Comparison of ENCODE assay signal across 23 cellular contexts in genomic region chr17:70499067-70499786, GRCh38.
DNase-seq lines count a peak whose midpoint lies in the region; ATAC-seq and TF ChIP-seq lines count a peak whose summit lies in the region.
"Had no signal": no experiment of that assay in that cellular context is flagged by ENCODE, and none has a peak within 500 bp of the region (broad histone marks: within the 10 kb centered on the region; RNA-seq: fewer than 3 reads in every experiment).

No MANE protein-coding gene starts in this region.

- DNase-seq in NCI-H82 (lab: John Stamatoyannopoulos, UW) (peak; percentile 12), NCI-H82 treated with DMSO at 0.1 percent for 48 hours (lab: John Stamatoyannopoulos, UW; ENCODE audit: unreplicated experiment) (no peak), SKM-1 treated with dmso at 0.1 percent for 144 hours (lab: John Stamatoyannopoulos, UW; ENCODE audit: unreplicated experiment) (peak; percentile 50), hepatocyte (ENCODE audit: low spot score) (no peak), retina (peak; percentile 6), cerebellar cortex (ENCODE audit: low spot score) (no peak), A172 (ENCODE audit: low spot score) (no peak)
- DNase-seq: activated CD4-positive, alpha-beta memory T cell treated with anti-CD3 and anti-CD28 coated beads, Interleukin-2, amount 10 ng/mL, durations not matched to agents 7 days and 5 days; adrenal gland; brain microvascular endothelial cell; cortex of kidney; heart right ventricle; MG63; NCI-H146; NCI-H2171; NCI-H524; T-helper 2 cell; tibial artery had no signal

- no peak for TF ChIP-seq CTCF in hepatocyte (IDR thresholded peaks at IDR 0.05; ENCODE audit: poor library complexity)

- no peak overlapping the region for H3K4me3 ChIP-seq in hepatocyte
- H3K4me3 ChIP-seq: adrenal gland, heart right ventricle, K562, MG63, SJSA1, tibial artery had no signal

- no peaks in the 10 kb centered on the region for H3K27me3 ChIP-seq in hepatocyte
- H3K27me3 ChIP-seq: adrenal gland, brain microvascular endothelial cell, heart right ventricle, MG63, SJSA1, tibial artery had no signal

- no peaks in the 10 kb centered on the region for H3K36me3 ChIP-seq in hepatocyte (replicated peaks; ENCODE audit: insufficient read depth, low read depth)
- H3K36me3 ChIP-seq: adrenal gland, brain microvascular endothelial cell, heart right ventricle, MG63, SJSA1, tibial artery had no signal

- H3K79me2 ChIP-seq in hepatocyte, result no peaks in the 10 kb centered on the region

- H2AFZ ChIP-seq in hepatocyte, result no peak overlapping the region

- no peaks in the 10 kb centered on the region for H4K20me1 ChIP-seq in hepatocyte (ENCODE audit: insufficient read depth, poor library complexity, severe bottlenecking)

- WGBS in hepatocyte (ENCODE audit: low lambda C conversion rate, missing lambda C conversion rate), result 40% methylated on average over 2 of the region's 2 CpGs

- H3K9me2 ChIP-seq in hepatocyte (replicated peaks; ENCODE audit: insufficient read depth), result no peaks in the 10 kb centered on the region

- H3K9me3 ChIP-seq in hepatocyte (ENCODE audit: low read depth), result no peaks in the 10 kb centered on the region
- H3K9me3 ChIP-seq: adrenal gland, heart right ventricle, MG63, SJSA1, tibial artery had no signal

- peaks cover 5% of the 10 kb centered on the region for H3K4me1 ChIP-seq in hepatocyte (ENCODE audit: insufficient read depth)
- H3K4me1 ChIP-seq: adrenal gland, SJSA1, tibial artery had no signal

- no peak for ATAC-seq in HG02763 (IDR thresholded peaks at IDR 0.05; ENCODE audit: unreplicated experiment)
- ATAC-seq: K562, left lobe of liver, WTC11 had no signal

- peak overlapping the region; percentile 10 for H3K4me2 ChIP-seq in hepatocyte

- peak overlapping the region; percentile 2 for H3K27ac ChIP-seq in hepatocyte
- H3K27ac ChIP-seq: adrenal gland, brain microvascular endothelial cell, SJSA1, tibial artery had no signal

Comparison
In these comparisons a context has a peak if more than half of its experiments do, and no peak if none do; other contexts are left out.
1. DNase-seq: peak in NCI-H82 (single experiment), SKM-1 treated with dmso at 0.1 percent for 144 hours (single experiment) and retina (single experiment); none in NCI-H82 treated with DMSO at 0.1 percent for 48 hours (single experiment), hepatocyte (single experiment), cerebellar cortex (single experiment) and A172 (single experiment).